ENCODE assay signal across 14 cellular contexts in the genomic region with DNA sequence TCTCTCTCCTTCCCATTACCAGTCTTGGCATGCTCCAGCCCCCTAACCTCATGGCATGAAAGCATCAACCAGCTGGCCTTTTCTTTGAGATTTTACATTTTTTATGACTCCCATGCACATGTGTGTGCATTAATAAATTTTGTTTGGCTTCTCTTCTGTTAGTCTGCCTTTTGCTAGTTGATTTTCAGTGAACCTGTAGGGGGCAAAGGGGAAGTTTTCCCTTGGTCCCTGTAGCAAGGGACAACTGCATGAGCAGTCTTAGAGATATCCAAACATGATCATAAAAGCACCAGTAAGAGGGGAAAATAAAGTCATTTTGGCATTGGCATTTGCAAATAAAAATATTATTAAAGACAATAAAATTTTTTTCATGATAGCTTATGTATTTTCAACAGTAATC.
DNase-seq lines count a peak whose midpoint lies in the region; ATAC-seq, FAIRE-seq and TF ChIP-seq lines count a peak whose summit lies in the region.
"Had no signal": no experiment of that assay in that cellular context is flagged by ENCODE, and none has a peak within 500 bp of the region (broad histone marks: within the 10 kb centered on the region; RNA-seq: fewer than 3 reads in every experiment).

No MANE protein-coding gene starts in this region.

- no peak overlapping the region for H2AFZ ChIP-seq in H1 (ENCODE audit: low read length)

- peak; percentile 18 to 54 for TF ChIP-seq CTCF in Caco-2 (IDR thresholded peaks at IDR 0.05; ENCODE audit: insufficient read depth in 1 of 2, low read depth in 1 of 2, low read length in 1 of 2, severe bottlenecking in 1 of 2, unreplicated experiment in 1 of 2)
- TF ChIP-seq CTCF in LNCAP (IDR thresholded peaks at IDR 0.05): peak; percentile 30; the same call in 1 of the 2 replicates
- peak in 2 of 3 experiments; percentile 17 to 35; a peak in 2 of 4 replicates for TF ChIP-seq CTCF in H1 (IDR thresholded peaks at IDR 0.05; ENCODE audit: control extremely low read depth in 1 of 3, insufficient read depth in 1 of 3, low read depth in 1 of 3, low read length in 3 of 3)

- ATAC-seq in GM21381 (IDR thresholded peaks at IDR 0.05; ENCODE audit: unreplicated experiment): peak; percentile 13
- ATAC-seq in stimulated activated memory B cell treated with anti-CD40 and anti-IgM and Interleukin-4, amounts not matched to agents 10 μg/mL and 1 μg/mL and 100 μg/mL, for 72 hours: no peak
- no peak for ATAC-seq in HG02981 (IDR thresholded peaks at IDR 0.05; ENCODE audit: unreplicated experiment)
- ATAC-seq: activated CD8-positive, alpha-beta T cell treated with anti-CD3 and anti-CD28 coated beads for 36 hours; gastroesophageal sphincter; stimulated activated effector memory CD8-positive, alpha-beta T cell treated with anti-CD3 and anti-CD28 coated beads, Interleukin-12 subunit alpha, Interleukin-12 subunit beta, amount 100 ng/mL, for 72 hours had no signal

- POLR2A ChIA-PET in Caco-2 (lab: Charles Lee): no interaction called here
- POLR2A ChIA-PET in H1 (lab: Charles Lee; ENCODE audit: partially characterized antibody): no interaction called here
- POLR2A ChIA-PET in activated CD4-positive, alpha-beta T cell treated with anti-CD3 and anti-CD28 coated beads, Interleukin-2, amount 10 ng/mL, durations not matched to agents 7 days and 5 days (lab: Charles Lee): no interaction called here

- no peaks in the 10 kb centered on the region for H3K36me3 Mint-ChIP-seq in Caco-2 (ENCODE audit: insufficient read depth, unreplicated experiment)
- no peaks in the 10 kb centered on the region for H3K36me3 Mint-ChIP-seq in stimulated activated memory B cell treated with anti-CD40 and anti-IgM and Interleukin-4, amounts not matched to agents 10 μg/mL and 1 μg/mL and 100 μg/mL, for 72 hours
- no peaks in the 10 kb centered on the region for H3K36me3 Mint-ChIP-seq in activated CD4-positive, alpha-beta T cell treated with anti-CD3 and anti-CD28 coated beads, Interleukin-2, amount 10 ng/mL, durations not matched to agents 7 days and 5 days (ENCODE audit: low read depth)
- H3K36me3 Mint-ChIP-seq: memory B cell; stimulated activated effector memory CD8-positive, alpha-beta T cell treated with anti-CD3 and anti-CD28 coated beads, Interleukin-12 subunit alpha, Interleukin-12 subunit beta, amount 100 ng/mL, for 72 hours had no signal

- H3K79me1 ChIP-seq in H1 (ENCODE audit: low read depth, low read length): no peaks in the 10 kb centered on the region

- no peak overlapping the region for H3K27ac Mint-ChIP-seq in Caco-2 (ENCODE audit: unreplicated experiment)
- no peak overlapping the region for H3K27ac Mint-ChIP-seq in stimulated activated memory B cell treated with anti-CD40 and anti-IgM and Interleukin-4, amounts not matched to agents 10 μg/mL and 1 μg/mL and 100 μg/mL, for 72 hours
- no peak overlapping the region for H3K27ac Mint-ChIP-seq in activated CD4-positive, alpha-beta T cell treated with anti-CD3 and anti-CD28 coated beads, Interleukin-2, amount 10 ng/mL, durations not matched to agents 7 days and 5 days
- H3K27ac Mint-ChIP-seq: activated CD8-positive, alpha-beta T cell treated with anti-CD3 and anti-CD28 coated beads for 36 hours; memory B cell; stimulated activated effector memory CD8-positive, alpha-beta T cell treated with anti-CD3 and anti-CD28 coated beads, Interleukin-12 subunit alpha, Interleukin-12 subunit beta, amount 100 ng/mL, for 72 hours had no signal

- no peak overlapping the region for H2BK120ac ChIP-seq in H1 (replicated peaks; ENCODE audit: low read depth, low read length)

- H3K4ac ChIP-seq in H1 (replicated peaks; ENCODE audit: insufficient read length, low read depth, low read length): no peak overlapping the region

- no peaks in the 10 kb centered on the region for H3K23me2 ChIP-seq in H1 (ENCODE audit: low read depth, low read length)

- CTCF ChIA-PET in Caco-2 (lab: Charles Lee) (no interaction called here), H1 (lab: Charles Lee; ENCODE audit: partially characterized antibody) (interaction anchor here (0.7 to 1.7 kb wide), 7 partner anchors 9 to 106 kb away, joined by 3 to 12 read pairs (median 3); no protein-coding TSS in a partner anchor)
- CTCF ChIA-PET in activated CD4-positive, alpha-beta T cell treated with anti-CD3 and anti-CD28 coated beads, Interleukin-2, amount 10 ng/mL, durations not matched to agents 7 days and 5 days (lab: Charles Lee): interaction anchor here (0.8 kb wide), 1 partner anchor 106 kb away, joined by 3 read pairs; no protein-coding TSS in a partner anchor

- no peak overlapping the region for H3K18ac ChIP-seq in H1 (ENCODE audit: extremely low read depth, low read length)

- no peak overlapping the region for H4K8ac ChIP-seq in H1 (ENCODE audit: extremely low read depth, insufficient read depth, low read length)

- no peak; a peak in 1 of 4 replicates for TF ChIP-seq RAD21 in H1 (IDR thresholded peaks at IDR 0.05 in 1 of 2, conservative IDR thresholded peaks at IDR 0.05 in 1 of 2; ENCODE audit: low read depth in 2 of 2, low read length in 2 of 2)

- H3K36me3 ChIP-seq in Caco-2 (ENCODE audit: control insufficient read depth, insufficient read depth, low read length) (no peaks in the 10 kb centered on the region), H1 (ENCODE audit: control insufficient read depth in 2 of 4, insufficient read depth in 4 of 4, low read length in 3 of 4) (no peaks in the 10 kb centered on the region; a peak in 1 of 8 replicates)
- H3K36me3 ChIP-seq: gastroesophageal sphincter had no signal

- H3K9me3 Mint-ChIP-seq in Caco-2 (ENCODE audit: unreplicated experiment): peaks cover 8% of the 10 kb centered on the region
- H3K9me3 Mint-ChIP-seq in stimulated activated memory B cell treated with anti-CD40 and anti-IgM and Interleukin-4, amounts not matched to agents 10 μg/mL and 1 μg/mL and 100 μg/mL, for 72 hours: peaks cover 6% of the 10 kb centered on the region
- peaks cover 2% of the 10 kb centered on the region for H3K9me3 Mint-ChIP-seq in activated CD4-positive, alpha-beta T cell treated with anti-CD3 and anti-CD28 coated beads, Interleukin-2, amount 10 ng/mL, durations not matched to agents 7 days and 5 days
- H3K9me3 Mint-ChIP-seq: memory B cell; stimulated activated effector memory CD8-positive, alpha-beta T cell treated with anti-CD3 and anti-CD28 coated beads, Interleukin-12 subunit alpha, Interleukin-12 subunit beta, amount 100 ng/mL, for 72 hours had no signal

- no peak overlapping the region for H3K14ac ChIP-seq in H1 (ENCODE audit: insufficient read length)

- H3K23ac ChIP-seq in H1 (ENCODE audit: insufficient read length): no peak overlapping the region

- H3K27ac ChIP-seq in H1 (ENCODE audit: low read depth, low read length): no peak overlapping the region
- H3K27ac ChIP-seq: gastroesophageal sphincter had no signal

- no peak for FAIRE-seq in H1 (lab: Jason Lieb, UNC)

- no peaks in the 10 kb centered on the region for H3K79me2 ChIP-seq in H1 (ENCODE audit: control insufficient read depth in 1 of 2, insufficient read depth in 2 of 2, low read length in 2 of 2)

- DNase-seq in Caco-2: no peak
- no peak for DNase-seq in H1 (ENCODE audit: low read depth in 1 of 2, low spot score in 2 of 2)
- DNase-seq in activated CD4-positive, alpha-beta T cell treated with anti-CD3 and anti-CD28 coated beads, Interleukin-2, amount 10 ng/mL, durations not matched to agents 7 days and 5 days: no peak
- no peak for DNase-seq in islet precursor cell
- DNase-seq: activated CD8-positive, alpha-beta T cell treated with anti-CD3 and anti-CD28 coated beads for 36 hours; NCI-H1417 treated with DMSO at 0.1 percent for 48 hours; small intestine had no signal

- H3K27me3 ChIP-seq in Caco-2 (replicated peaks; ENCODE audit: control insufficient read depth, insufficient read depth, low read length) (no peaks in the 10 kb centered on the region), H1 (replicated peaks in 1 of 4; ENCODE audit: control insufficient read depth in 3 of 4, extremely low read depth in 1 of 4, insufficient read depth in 3 of 4, low read length in 3 of 4) (no peaks in the 10 kb centered on the region)
- H3K27me3 ChIP-seq: gastroesophageal sphincter had no signal

- intact Hi-C loops in Caco-2 (cut with micrococcal nuclease; ENCODE audit: unreplicated experiment): no loop called here

- no peaks in the 10 kb centered on the region for H3K4me1 Mint-ChIP-seq in Caco-2 (ENCODE audit: low read depth, unreplicated experiment)
- no peaks in the 10 kb centered on the region for H3K4me1 Mint-ChIP-seq in stimulated activated memory B cell treated with anti-CD40 and anti-IgM and Interleukin-4, amounts not matched to agents 10 μg/mL and 1 μg/mL and 100 μg/mL, for 72 hours
- H3K4me1 Mint-ChIP-seq in activated CD4-positive, alpha-beta T cell treated with anti-CD3 and anti-CD28 coated beads, Interleukin-2, amount 10 ng/mL, durations not matched to agents 7 days and 5 days: no peaks in the 10 kb centered on the region
- H3K4me1 Mint-ChIP-seq: memory B cell; stimulated activated effector memory CD8-positive, alpha-beta T cell treated with anti-CD3 and anti-CD28 coated beads, Interleukin-12 subunit alpha, Interleukin-12 subunit beta, amount 100 ng/mL, for 72 hours had no signal

- no peak overlapping the region for H2BK5ac ChIP-seq in H1 (ENCODE audit: low read depth, low read length)

- no peak overlapping the region for H3K4me3 ChIP-seq in Caco-2 (ENCODE audit: low read depth, low read length)
- H3K4me3 ChIP-seq in H1 (ENCODE audit: extremely low read depth in 1 of 4, insufficient read depth in 2 of 4, low read depth in 3 of 4, low read length in 4 of 4): no peak overlapping the region
- H3K4me3 ChIP-seq: gastroesophageal sphincter had no signal

- H3K4me1 ChIP-seq in Caco-2 (no peaks in the 10 kb centered on the region), H1 (replicated peaks in 1 of 4; ENCODE audit: control insufficient read depth in 3 of 4, insufficient read depth in 4 of 4, low read length in 3 of 4) (peaks cover 0 to 2% (median 0%) of the 10 kb centered on the region in 4 experiments; a peak in 1 of 7 replicates)
- H3K4me1 ChIP-seq: gastroesophageal sphincter had no signal

- no peak for TF ChIP-seq POLR2A in H1 (IDR thresholded peaks at IDR 0.05; ENCODE audit: control extremely low read depth in 1 of 2, low read depth in 2 of 2, low read length in 2 of 2)

- H2BK20ac ChIP-seq in H1 (ENCODE audit: low read length): no peak overlapping the region

- H3K4me3 Mint-ChIP-seq in Caco-2 (ENCODE audit: unreplicated experiment): no peak overlapping the region
- no peak overlapping the region for H3K4me3 Mint-ChIP-seq in stimulated activated memory B cell treated with anti-CD40 and anti-IgM and Interleukin-4, amounts not matched to agents 10 μg/mL and 1 μg/mL and 100 μg/mL, for 72 hours
- no peak overlapping the region for H3K4me3 Mint-ChIP-seq in activated CD4-positive, alpha-beta T cell treated with anti-CD3 and anti-CD28 coated beads, Interleukin-2, amount 10 ng/mL, durations not matched to agents 7 days and 5 days
- H3K4me3 Mint-ChIP-seq: activated CD8-positive, alpha-beta T cell treated with anti-CD3 and anti-CD28 coated beads for 36 hours; memory B cell; stimulated activated effector memory CD8-positive, alpha-beta T cell treated with anti-CD3 and anti-CD28 coated beads, Interleukin-12 subunit alpha, Interleukin-12 subunit beta, amount 100 ng/mL, for 72 hours had no signal

- H4K20me1 ChIP-seq in H1 (replicated peaks in 1 of 2; ENCODE audit: control insufficient read depth in 1 of 2, insufficient read depth in 2 of 2, low read length in 2 of 2): no peaks in the 10 kb centered on the region

- no peak overlapping the region for H3K56ac ChIP-seq in H1 (replicated peaks; ENCODE audit: insufficient read length, low read depth, low read length)

- peaks cover 11% of the 10 kb centered on the region for H3K27me3 Mint-ChIP-seq in Caco-2 (ENCODE audit: insufficient read depth, unreplicated experiment)
- no peaks in the 10 kb centered on the region for H3K27me3 Mint-ChIP-seq in stimulated activated memory B cell treated with anti-CD40 and anti-IgM and Interleukin-4, amounts not matched to agents 10 μg/mL and 1 μg/mL and 100 μg/mL, for 72 hours
- peaks cover 2% of the 10 kb centered on the region for H3K27me3 Mint-ChIP-seq in activated CD4-positive, alpha-beta T cell treated with anti-CD3 and anti-CD28 coated beads, Interleukin-2, amount 10 ng/mL, durations not matched to agents 7 days and 5 days
- H3K27me3 Mint-ChIP-seq: activated CD8-positive, alpha-beta T cell treated with anti-CD3 and anti-CD28 coated beads for 36 hours; memory B cell had no signal

- no peak overlapping the region for H4K5ac ChIP-seq in H1 (ENCODE audit: insufficient read length, low read depth, low read length)

- no TSS peak for BruUV-seq in Caco-2 (replicated peaks; lab: Mats Ljungman, UMichigan)

- no peak for TF ChIP-seq EP300 in H1 (IDR thresholded peaks at IDR 0.05; ENCODE audit: borderline replicate concordance in 1 of 2, low read depth in 2 of 2, low read length in 2 of 2)

- no peak overlapping the region for H2BK12ac ChIP-seq in H1 (ENCODE audit: low read depth, low read length)

- no peak overlapping the region for H2AK5ac ChIP-seq in H1 (ENCODE audit: low read depth, low read length)

- H3K9me3 ChIP-seq in Caco-2 (no peaks in the 10 kb centered on the region), H1 (ENCODE audit: insufficient read depth in 2 of 2, low read depth in 1 of 2, low read length in 1 of 2) (peaks cover 7 to 9% of the 10 kb centered on the region in 2 experiments; a peak in 2 of 4 replicates)

- H3K9ac ChIP-seq in H1 (replicated peaks in 1 of 4; ENCODE audit: extremely low read depth in 1 of 4, low read depth in 3 of 4, low read length in 3 of 4): no peak overlapping the region

- H4K91ac ChIP-seq in H1 (replicated peaks; ENCODE audit: insufficient read length, low read length): no peak overlapping the region

- H3K4me2 ChIP-seq in H1 (ENCODE audit: insufficient read depth in 1 of 2, low read depth in 2 of 2, low read length in 2 of 2): no peak overlapping the region

- no peak overlapping the region for H2BK15ac ChIP-seq in H1 (ENCODE audit: low read length)
